Comparison of ENCODE assay signal across 9 cellular contexts in genomic region chr1:54053745-54054437, GRCh38. TPM values are rescaled to one million over a fixed set of nuclear protein-coding genes. Genes with fewer than 3 reads are reported as not detected.
DNase-seq lines count a peak whose midpoint lies in the region; ATAC-seq and TF ChIP-seq lines count a peak whose summit lies in the region.
"Had no signal": no experiment of that assay in that cellular context is flagged by ENCODE, and none has a peak within 500 bp of the region (broad histone marks: within the 10 kb centered on the region; RNA-seq: fewer than 3 reads in every experiment).

No MANE protein-coding gene starts in this region.

- H3K27me3 Mint-ChIP-seq in mesothelial cell of epicardium (ENCODE audit: low read depth): no peaks in the 10 kb centered on the region
- H3K27me3 Mint-ChIP-seq in effector memory CD8-positive, alpha-beta T cell: no peaks in the 10 kb centered on the region

- H3K9ac ChIP-seq in HCT116 (ENCODE audit: low read length) (peak overlapping the region; percentile 70), adipocyte (ENCODE audit: low read length) (peak overlapping the region; percentile 98)

- no peak for TF ChIP-seq POLR2A in HCT116 (IDR thresholded peaks at IDR 0.05; ENCODE audit: borderline replicate concordance, extremely low read depth, insufficient read depth, insufficient read length)

- H3K4me3 ChIP-seq in BE2C (ENCODE audit: low read depth, low read length) (peak overlapping the region; percentile 92), HCT116 (replicated peaks in 1 of 2; ENCODE audit: low read depth in 1 of 2, low read length in 2 of 2) (peak overlapping the region; percentile 88 to 94), adipocyte (ENCODE audit: low read length) (peak overlapping the region; percentile 100), aorta (ENCODE audit: low read length in 2 of 2) (peak overlapping the region; percentile 27 to 52)

- H3K9me2 ChIP-seq in HCT116 (ENCODE audit: insufficient read depth): no peaks in the 10 kb centered on the region

- BruUV-seq in HCT116 (replicated peaks; lab: Mats Ljungman, UMichigan): TSS peak; percentile 76

- ATAC-seq in HCT116 (peak; percentile 4; the same call in 1 of the 2 replicates), left colon (peak; percentile 1), aorta (ENCODE audit: low FRiP score) (no peak)
- ATAC-seq in effector memory CD8-positive, alpha-beta T cell (replicated peaks): no peak

- H3K4me2 ChIP-seq in HCT116 (ENCODE audit: low read length): peak overlapping the region; percentile 77

- intact Hi-C loops in HCT116 (cut with micrococcal nuclease): loop anchor here (1.0 to 5.0 kb wide), 2 partner anchors 97 to 193 kb away; no protein-coding TSS in a partner anchor
- intact Hi-C loops in left colon (cut with DNase I, micrococcal nuclease): no loop called here
- intact Hi-C loops in aorta (cut with DNase I): loop anchor here in 1 of 2 donors (5.0 to 10.0 kb wide), 3 partner anchors 107 to 431 kb away; partner anchors contain the start of genes IFT25, LRRC42 and YIPF1

- TF ChIP-seq RAD21 in HCT116 (IDR thresholded peaks at IDR 0.05; ENCODE audit: low read depth): no peak

- peaks cover 15% of the 10 kb centered on the region for H3K4me1 Mint-ChIP-seq in mesothelial cell of epicardium
- peaks cover 6 to 14% of the 10 kb centered on the region in 2 donors for H3K4me1 Mint-ChIP-seq in effector memory CD8-positive, alpha-beta T cell (ENCODE audit: low read depth in 2 of 2)

- no peaks in the 10 kb centered on the region for H3K9me3 Mint-ChIP-seq in mesothelial cell of epicardium
- H3K9me3 Mint-ChIP-seq in effector memory CD8-positive, alpha-beta T cell: no peaks in the 10 kb centered on the region

- CTCF ChIA-PET in HCT116 (lab: Charles Lee): interaction anchor here (1.0 to 1.1 kb wide), 2 partner anchors 28 to 193 kb away, joined by 3 to 7 read pairs; no protein-coding TSS in a partner anchor

- POLR2A ChIA-PET in HCT116 (lab: Charles Lee): interaction anchor here (1.2 kb wide), 1 partner anchor 36 kb away, joined by 3 read pairs; the partner anchor contains the start of gene LDLRAD1

- H3K27me3 ChIP-seq in BE2C (no peaks in the 10 kb centered on the region), HCT116 (ENCODE audit: insufficient read depth, low read length) (no peaks in the 10 kb centered on the region), adipocyte (replicated peaks; ENCODE audit: control insufficient read depth, insufficient read depth, low read length) (no peaks in the 10 kb centered on the region), aorta (ENCODE audit: control insufficient read depth in 1 of 2, insufficient read depth in 2 of 2, low read length in 1 of 2) (no peaks in the 10 kb centered on the region)

- no peak for TF ChIP-seq CTCF in BE2C (IDR thresholded peaks at IDR 0.05; ENCODE audit: low read depth, low read length)
- no peak for TF ChIP-seq CTCF in HCT116 (IDR thresholded peaks at IDR 0.05 in 2 of 3, conservative IDR thresholded peaks at IDR 0.05 in 1 of 3; ENCODE audit: borderline replicate concordance in 1 of 3, insufficient read depth in 1 of 3, low read depth in 2 of 3, low read length in 2 of 3)
- TF ChIP-seq CTCF in mesothelial cell of epicardium (IDR thresholded peaks at IDR 0.05; ENCODE audit: unreplicated experiment): no peak

- H2AFZ ChIP-seq in HCT116 (ENCODE audit: low read depth, low read length, poor library complexity, severe bottlenecking): peak overlapping the region; percentile 55

- 11 to 12% methylated on average over 21 of the region's 21 CpGs for WGBS in aorta, 2 donors

- H3K9me3 ChIP-seq in BE2C (no peaks in the 10 kb centered on the region), HCT116 (ENCODE audit: control insufficient read depth in 1 of 2, insufficient read depth in 1 of 2, low read depth in 1 of 2, low read length in 2 of 2) (no peaks in the 10 kb centered on the region), adipocyte (ENCODE audit: control insufficient read depth, low read length) (no peaks in the 10 kb centered on the region), aorta (ENCODE audit: control insufficient read depth, low read length) (no peaks in the 10 kb centered on the region)

- H3K27ac ChIP-seq in HCT116 (ENCODE audit: low read depth, low read length) (peak overlapping the region; percentile 70), aorta (ENCODE audit: low read depth in 1 of 2, low read length in 2 of 2) (peak overlapping the region in 1 of 2 donors; percentile 30)

- H3K36me3 ChIP-seq in BE2C (no peaks in the 10 kb centered on the region), HCT116 (ENCODE audit: control insufficient read depth in 1 of 2, insufficient read depth in 2 of 2, low read length in 2 of 2) (no peaks in the 10 kb centered on the region), adipocyte (ENCODE audit: control insufficient read depth, insufficient read depth, low read length, severe bottlenecking) (no peaks in the 10 kb centered on the region), aorta (ENCODE audit: control insufficient read depth in 1 of 2, insufficient read depth in 2 of 2, low read length in 1 of 2) (no peaks in the 10 kb centered on the region)

- peaks cover 1% of the 10 kb centered on the region for H3K36me3 Mint-ChIP-seq in mesothelial cell of epicardium
- peaks cover 13% of the 10 kb centered on the region for H3K36me3 Mint-ChIP-seq in effector memory CD8-positive, alpha-beta T cell (ENCODE audit: insufficient read depth)

- no peak for DNase-seq in BE2C
- DNase-seq in HCT116 (ENCODE audit: low read depth, low spot score): no peak
- DNase-seq in adipocyte (ENCODE audit: low read depth): peak; percentile 45
- DNase-seq in left colon: no peak
- no peak for DNase-seq in aorta
- no peak for DNase-seq in mesothelial cell of epicardium (ENCODE audit: low spot score in 2 of 2, unreplicated experiment in 2 of 2)
- DNase-seq in cerebellar cortex (ENCODE audit: low spot score): no peak
- no peak for DNase-seq in effector memory CD8-positive, alpha-beta T cell

- no peaks in the 10 kb centered on the region; the same call in 1 of the 2 replicates for H3K4me1 ChIP-seq in BE2C
- H3K4me1 ChIP-seq in HCT116 (ENCODE audit: control insufficient read depth in 1 of 2, insufficient read depth in 2 of 2, low read length in 2 of 2): peaks cover 8 to 18% of the 10 kb centered on the region in 2 experiments; a peak in 3 of 4 replicates
- peaks cover 28% of the 10 kb centered on the region for H3K4me1 ChIP-seq in adipocyte (ENCODE audit: control insufficient read depth, insufficient read depth, low read length)
- peaks cover 0 to under 1% of the 10 kb centered on the region in 2 donors for H3K4me1 ChIP-seq in aorta (ENCODE audit: control insufficient read depth in 1 of 2, insufficient read depth in 2 of 2, low read length in 2 of 2)

- no peaks in the 10 kb centered on the region for H4K20me1 ChIP-seq in HCT116 (ENCODE audit: insufficient read depth)

- H3K4me3 Mint-ChIP-seq in mesothelial cell of epicardium: no peak overlapping the region
- no peak overlapping the region for H3K4me3 Mint-ChIP-seq in effector memory CD8-positive, alpha-beta T cell

- H3K27ac Mint-ChIP-seq in mesothelial cell of epicardium: no peak overlapping the region
- no peak overlapping the region for H3K27ac Mint-ChIP-seq in effector memory CD8-positive, alpha-beta T cell

- peaks cover 22% of the 10 kb centered on the region; the same call in 1 of the 2 replicates for H3K79me2 ChIP-seq in HCT116 (ENCODE audit: insufficient read depth, low read length)

- RAD21 ChIA-PET in HCT116 (lab: Charles Lee; ENCODE audit: low non-redundant PET in 1 of 2, low total read pairs in 2 of 2, uncharacterized antibody in 2 of 2, unreplicated experiment in 2 of 2): no interaction called here

TF ChIP-seq in HCT116, 20 proteins besides CTCF, POLR2A, EP300 and RAD21 (continues in another document):
- TF ChIP-seq MAX (IDR thresholded peaks at IDR 0.05) (no peak), REST (IDR thresholded peaks at IDR 0.05; ENCODE audit: low read depth) (no peak)

RNA-seq across cellular contexts. Expression of gene TCEANC2, which starts 0.5 kb away (rescaled TPM):
- 1.6 TPM for polyA plus RNA-seq in BE2C (2012; ENCODE audit: insufficient read depth, insufficient read length, low read depth)
- total RNA-seq in HCT116 (2021; ENCODE audit: unreplicated experiment): 5.4 TPM
- polyA plus RNA-seq in HCT116 (2012): 1.9 and 2.5 TPM in 2 replicates
- 1 to 10 TPM; 3.4 to 4.4 TPM for total RNA-seq in left colon
- total RNA-seq in aorta: 1 to 10 TPM; 3.5 to 7.0 TPM
- 1 to 10 TPM; 2.6 TPM for polyA plus RNA-seq in aorta
- total RNA-seq in mesothelial cell of epicardium: 6.8 to 9.2 TPM (median 7.8 TPM) in 3 replicates

RNA-seq across cellular contexts. Expression of gene TMEM59, which starts 0.9 kb away (rescaled TPM):
- 85.0 TPM for polyA plus RNA-seq in BE2C (2012; ENCODE audit: insufficient read depth, insufficient read length, low read depth)
- total RNA-seq in HCT116 (2021; ENCODE audit: unreplicated experiment) (121 TPM), left colon (1,000 to 10,000 TPM in 1 of 2 donors, 100 to 1,000 TPM in 1; 782 to 1,105 TPM), aorta (100 to 1,000 TPM; 294 to 356 TPM), mesothelial cell of epicardium (211 to 225 TPM (median 223 TPM) in 3 replicates)
- 128 TPM in 2 replicates for polyA plus RNA-seq in HCT116 (2012)
- 100 to 1,000 TPM; 266 to 317 TPM for polyA plus RNA-seq in aorta

RNA-seq across cellular contexts. Expression of gene LDLRAD1, which starts 35.9 kb away (rescaled TPM):
- not detected for polyA plus RNA-seq in BE2C (2012; ENCODE audit: insufficient read depth, insufficient read length, low read depth)
- total RNA-seq in HCT116 (2021; ENCODE audit: unreplicated experiment) (0.30 TPM), left colon (not detected), aorta (not detected), mesothelial cell of epicardium (not detected in 3 replicates)
- polyA plus RNA-seq in HCT116 (2012): 0.48 and 0.64 TPM in 2 replicates
- polyA plus RNA-seq in aorta: not detected
- total RNA-seq: HT1080 had no signal

Comparison
In these comparisons a context has a peak if more than half of its experiments do, and no peak if none do; other contexts are left out.
1. H3K4me3 ChIP-seq: peak in every context shown above with its lines; median percentile 100 in adipocyte; 92 in BE2C; 91 in HCT116; 40 in aorta.
2. ATAC-seq: peak in HCT116 (single experiment) and left colon (single experiment); none in aorta (single experiment) and effector memory CD8-positive, alpha-beta T cell (single experiment).